ENCODE assay signal across 21 cellular contexts in the genomic region with DNA sequence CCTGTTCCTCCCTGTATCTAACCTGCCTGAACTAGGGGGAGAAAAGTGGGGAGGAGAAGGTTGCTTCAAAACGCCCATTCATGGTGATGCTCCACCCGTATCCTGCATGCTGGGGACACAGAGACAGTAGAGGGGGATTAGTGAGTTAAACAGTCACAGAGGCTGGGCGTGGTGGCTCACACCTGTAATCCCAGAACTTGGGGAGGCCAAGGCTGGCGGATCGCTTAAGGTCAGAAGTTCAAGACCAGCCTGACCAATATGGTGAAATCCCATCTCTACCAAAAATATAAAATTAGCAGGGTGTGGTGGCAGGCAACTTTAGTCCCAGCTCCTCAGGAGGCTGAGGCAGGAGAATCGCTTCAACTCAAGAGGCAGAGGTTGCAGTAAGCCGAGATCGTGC.
"Had no signal": no experiment of that assay in that cellular context is flagged by ENCODE, and none has a peak within 500 bp of the region (broad histone marks: within the 10 kb centered on the region; RNA-seq: fewer than 3 reads in every experiment).

No MANE protein-coding gene starts in this region.

- H3K27me3 ChIP-seq: heart right ventricle, right atrium auricular region, tibial artery had no signal

- H3K36me3 Mint-ChIP-seq: memory B cell had no signal

- ATAC-seq: activated T-helper 17 cell treated with anti-CD3 and anti-CD28 coated beads, Interleukin-2, amount 50 U/mL, for 72 hours; heart right ventricle; left colon; psoas muscle; stimulated activated naive CD8-positive, alpha-beta T cell treated with anti-CD3 and anti-CD28 coated beads, Interleukin-15, Interleukin-2, amounts not matched to agents 100 U/mL and 50 U/mL, for 24 hours had no signal

- H3K27ac ChIP-seq: psoas muscle, right atrium auricular region, tibial artery, WERI-Rb-1 had no signal

- H3K4me3 Mint-ChIP-seq: dendritic cell treated with granulocyte-macrophage colony-stimulating factor and Interleukin-4, amounts not matched to agents 40 ng/mL and 50 ng/mL, for 4 days had no signal

- H3K27me3 Mint-ChIP-seq: memory B cell had no signal

- H3K9me3 Mint-ChIP-seq: activated T-cell treated with anti-CD3 and anti-CD28 coated beads, Interleukin-2, amount 50 U/mL, for 24 hours; activated T-helper 17 cell treated with anti-CD3 and anti-CD28 coated beads, Interleukin-2, amount 50 U/mL, for 72 hours; dendritic cell treated with granulocyte-macrophage colony-stimulating factor and Interleukin-4, amounts not matched to agents 40 ng/mL and 50 ng/mL, for 4 days; memory B cell had no signal

- DNase-seq: activated CD4-positive, alpha-beta T cell treated with anti-CD3 and anti-CD28 coated beads for 1 hour; activated CD8-positive, alpha-beta memory T cell treated with anti-CD3 and anti-CD28 coated beads, Interleukin-2, amount 50 U/mL, for 4 hours; activated naive CD4-positive, alpha-beta T cell; activated T-cell treated with anti-CD3 and anti-CD28 coated beads, Interleukin-2, amount 50 U/mL, for 24 hours; effector CD4-positive, alpha-beta T cell; erythroblast; foreskin fibroblast; heart right ventricle; left colon; psoas muscle; stimulated activated CD4-positive, alpha-beta T cell treated with anti-CD3 and anti-CD28 coated beads, Interleukin-12 subunit alpha, Interleukin-12 subunit beta, amount 100 ng/mL, for 4 hours; stimulated activated CD4-positive, alpha-beta T cell treated with anti-CD3 and anti-CD28 coated beads, Interleukin-4, amount 100 ng/mL, for 4 hours; stimulated activated naive CD8-positive, alpha-beta T cell treated with anti-CD3 and anti-CD28 coated beads, Interleukin-15, Interleukin-2, amounts not matched to agents 100 U/mL and 50 U/mL, for 24 hours; substantia nigra; T-helper 1 cell; WERI-Rb-1 had no signal

- H3K4me3 ChIP-seq: heart right ventricle, psoas muscle, right atrium auricular region, tibial artery had no signal

- H3K36me3 ChIP-seq: heart right ventricle, right atrium auricular region, tibial artery, WERI-Rb-1 had no signal

- H3K27ac Mint-ChIP-seq: activated T-cell treated with anti-CD3 and anti-CD28 coated beads, Interleukin-2, amount 50 U/mL, for 24 hours; activated T-helper 17 cell treated with anti-CD3 and anti-CD28 coated beads, Interleukin-2, amount 50 U/mL, for 72 hours; dendritic cell treated with granulocyte-macrophage colony-stimulating factor and Interleukin-4, amounts not matched to agents 40 ng/mL and 50 ng/mL, for 4 days; memory B cell had no signal

- H3K9me3 ChIP-seq: heart right ventricle, psoas muscle, right atrium auricular region, tibial artery had no signal
